1 cellular context compared by ENCODE assay signal in genomic region chr14:105045710-105046326, GRCh38.
TF ChIP-seq lines count a peak whose summit lies in the region.

No MANE protein-coding gene starts in this region.

TF ChIP-seq in HepG2, 621 proteins besides CTCF, POLR2A, EP300 and RAD21 (continued from another document and continues in another):
- TF ChIP-seq ZNF318 (CRISPR knock-in tag; IDR thresholded peaks at IDR 0.05) (no peak), FOXK1 (CRISPR knock-in tag; IDR thresholded peaks at IDR 0.05; ENCODE audit: borderline replicate concordance, low read depth) (peak; percentile 41; the same call in 1 of the 2 replicates), ZNF367 (CRISPR knock-in tag; IDR thresholded peaks at IDR 0.05; ENCODE audit: borderline replicate concordance) (no peak), SAFB2 (CRISPR knock-in tag; IDR thresholded peaks at IDR 0.05; ENCODE audit: borderline replicate concordance, low read depth) (no peak), TOPORS (CRISPR knock-in tag; IDR thresholded peaks at IDR 0.05) (peak; percentile 62; the same call in 1 of the 2 replicates), NFYC (CRISPR knock-in tag; IDR thresholded peaks at IDR 0.05) (no peak), EEA1 (CRISPR knock-in tag; IDR thresholded peaks at IDR 0.05; ENCODE audit: borderline replicate concordance) (no peak), E2F5 (CRISPR knock-in tag; conservative IDR thresholded peaks at IDR 0.05) (peak; percentile 64; the same call in 1 of the 2 replicates), SRSF9 (IDR thresholded peaks at IDR 0.05; ENCODE audit: borderline replicate concordance, insufficient read depth, low read depth, low read length, poor library complexity, severe bottlenecking) (no peak), CREB3 (CRISPR knock-in tag; IDR thresholded peaks at IDR 0.05) (no peak), ZUFSP (CRISPR knock-in tag; IDR thresholded peaks at IDR 0.05; ENCODE audit: borderline replicate concordance) (no peak), ZNF781 (CRISPR knock-in tag; IDR thresholded peaks at IDR 0.05; ENCODE audit: borderline replicate concordance, not compliant biosample characterization) (no peak), ZSCAN29 (CRISPR knock-in tag; conservative IDR thresholded peaks at IDR 0.05) (no peak), ZBTB34 (CRISPR knock-in tag; IDR thresholded peaks at IDR 0.05) (no peak), ARID3A (IDR thresholded peaks at IDR 0.05; ENCODE audit: low read depth, low read length) (no peak), ZKSCAN5 (CRISPR knock-in tag; IDR thresholded peaks at IDR 0.05) (no peak), ZNF24 (IDR thresholded peaks at IDR 0.05) (no peak), ZNF7 (CRISPR knock-in tag; IDR thresholded peaks at IDR 0.05) (no peak), FIP1L1 (IDR thresholded peaks at IDR 0.05; ENCODE audit: borderline replicate concordance, insufficient read depth, low read depth, low read length) (no peak), RNF2 (conservative IDR thresholded peaks at IDR 0.05; ENCODE audit: low read depth) (peak; percentile 81; the same call in 1 of the 2 replicates)
- TF ChIP-seq, protein P1, sequence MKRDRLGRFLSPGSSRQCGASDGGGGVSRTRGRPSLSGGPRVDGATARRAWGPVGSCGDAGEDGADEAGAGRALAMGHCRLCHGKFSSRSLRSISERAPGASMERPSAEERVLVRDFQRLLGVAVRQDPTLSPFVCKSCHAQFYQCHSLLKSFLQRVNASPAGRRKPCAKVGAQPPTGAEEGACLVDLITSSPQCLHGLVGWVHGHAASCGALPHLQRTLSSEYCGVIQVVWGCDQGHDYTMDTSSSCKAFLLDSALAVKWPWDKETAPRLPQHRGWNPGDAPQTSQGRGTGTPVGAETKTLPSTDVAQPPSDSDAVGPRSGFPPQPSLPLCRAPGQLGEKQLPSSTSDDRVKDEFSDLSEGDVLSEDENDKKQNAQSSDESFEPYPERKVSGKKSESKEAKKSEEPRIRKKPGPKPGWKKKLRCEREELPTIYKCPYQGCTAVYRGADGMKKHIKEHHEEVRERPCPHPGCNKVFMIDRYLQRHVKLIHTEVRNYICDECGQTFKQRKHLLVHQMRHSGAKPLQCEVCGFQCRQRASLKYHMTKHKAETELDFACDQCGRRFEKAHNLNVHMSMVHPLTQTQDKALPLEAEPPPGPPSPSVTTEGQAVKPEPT (CRISPR knock-in tag; IDR thresholded peaks at IDR 0.05; ENCODE audit: low read depth): no peak
- TF ChIP-seq, protein P2, sequence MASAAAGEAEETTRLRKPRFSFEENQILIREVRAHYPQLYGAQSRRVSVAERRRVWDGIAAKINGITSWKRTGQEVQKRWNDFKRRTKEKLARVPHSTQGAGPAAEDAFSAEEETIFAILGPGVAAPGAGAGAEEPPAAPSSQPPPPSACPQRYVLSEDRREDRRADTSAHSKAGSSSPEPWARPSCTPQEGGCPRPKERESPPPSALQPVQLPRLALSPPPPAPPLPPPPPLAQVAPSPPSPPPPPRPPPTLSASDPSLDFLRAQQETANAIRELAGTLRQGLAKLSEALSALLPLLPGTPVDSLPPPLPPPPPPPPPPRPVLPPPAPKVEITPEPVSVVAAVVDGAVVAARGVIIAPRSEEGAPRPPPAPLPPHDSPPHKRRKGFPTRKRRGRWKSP (CRISPR knock-in tag; IDR thresholded peaks at IDR 0.05): 0 out of 2 replicates have a peak, but pooled peaks have one; percentile 70
- TF ChIP-seq, protein P3, sequence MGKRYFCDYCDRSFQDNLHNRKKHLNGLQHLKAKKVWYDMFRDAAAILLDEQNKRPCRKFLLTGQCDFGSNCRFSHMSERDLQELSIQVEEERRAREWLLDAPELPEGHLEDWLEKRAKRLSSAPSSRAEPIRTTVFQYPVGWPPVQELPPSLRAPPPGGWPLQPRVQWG (CRISPR knock-in tag; IDR thresholded peaks at IDR 0.05; ENCODE audit: borderline replicate concordance, low read depth): no peak
- TF ChIP-seq, protein P4, sequence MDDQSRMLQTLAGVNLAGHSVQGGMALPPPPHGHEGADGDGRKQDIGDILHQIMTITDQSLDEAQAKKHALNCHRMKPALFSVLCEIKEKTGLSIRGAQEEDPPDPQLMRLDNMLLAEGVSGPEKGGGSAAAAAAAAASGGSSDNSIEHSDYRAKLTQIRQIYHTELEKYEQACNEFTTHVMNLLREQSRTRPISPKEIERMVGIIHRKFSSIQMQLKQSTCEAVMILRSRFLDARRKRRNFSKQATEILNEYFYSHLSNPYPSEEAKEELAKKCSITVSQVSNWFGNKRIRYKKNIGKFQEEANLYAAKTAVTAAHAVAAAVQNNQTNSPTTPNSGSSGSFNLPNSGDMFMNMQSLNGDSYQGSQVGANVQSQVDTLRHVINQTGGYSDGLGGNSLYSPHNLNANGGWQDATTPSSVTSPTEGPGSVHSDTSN (CRISPR knock-in tag; IDR thresholded peaks at IDR 0.05; ENCODE audit: borderline replicate concordance): no peak
- TF ChIP-seq, protein P5, sequence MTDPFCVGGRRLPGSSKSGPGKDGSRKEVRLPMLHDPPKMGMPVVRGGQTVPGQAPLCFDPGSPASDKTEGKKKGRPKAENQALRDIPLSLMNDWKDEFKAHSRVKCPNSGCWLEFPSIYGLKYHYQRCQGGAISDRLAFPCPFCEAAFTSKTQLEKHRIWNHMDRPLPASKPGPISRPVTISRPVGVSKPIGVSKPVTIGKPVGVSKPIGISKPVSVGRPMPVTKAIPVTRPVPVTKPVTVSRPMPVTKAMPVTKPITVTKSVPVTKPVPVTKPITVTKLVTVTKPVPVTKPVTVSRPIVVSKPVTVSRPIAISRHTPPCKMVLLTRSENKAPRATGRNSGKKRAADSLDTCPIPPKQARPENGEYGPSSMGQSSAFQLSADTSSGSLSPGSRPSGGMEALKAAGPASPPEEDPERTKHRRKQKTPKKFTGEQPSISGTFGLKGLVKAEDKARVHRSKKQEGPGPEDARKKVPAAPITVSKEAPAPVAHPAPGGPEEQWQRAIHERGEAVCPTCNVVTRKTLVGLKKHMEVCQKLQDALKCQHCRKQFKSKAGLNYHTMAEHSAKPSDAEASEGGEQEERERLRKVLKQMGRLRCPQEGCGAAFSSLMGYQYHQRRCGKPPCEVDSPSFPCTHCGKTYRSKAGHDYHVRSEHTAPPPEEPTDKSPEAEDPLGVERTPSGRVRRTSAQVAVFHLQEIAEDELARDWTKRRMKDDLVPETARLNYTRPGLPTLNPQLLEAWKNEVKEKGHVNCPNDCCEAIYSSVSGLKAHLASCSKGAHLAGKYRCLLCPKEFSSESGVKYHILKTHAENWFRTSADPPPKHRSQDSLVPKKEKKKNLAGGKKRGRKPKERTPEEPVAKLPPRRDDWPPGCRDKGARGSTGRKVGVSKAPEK (CRISPR knock-in tag; IDR thresholded peaks at IDR 0.05; ENCODE audit: borderline replicate concordance): no peak
